1 cellular context compared by ENCODE assay signal in genomic region chr11:102843474-102843873, GRCh38.
TF ChIP-seq lines count a peak whose summit lies in the region.

TSS of gene MMP3 (minus strand) at chr11:102843609. CDS start at chr11:102843546, 63 bp downstream.

TF ChIP-seq in SK-N-SH, 30 proteins besides CTCF, POLR2A, EP300 and RAD21 (continued from another document):
- TF ChIP-seq REST (IDR thresholded peaks at IDR 0.05; ENCODE audit: low read depth, low read length) (no peak), TCF12 (IDR thresholded peaks at IDR 0.05) (no peak), IRF3 (IDR thresholded peaks at IDR 0.05; ENCODE audit: low read depth, low read length) (no peak), PBX3 (IDR thresholded peaks at IDR 0.05) (peak; percentile 26; the same call in 1 of the 2 replicates)
